3 cellular contexts compared by ENCODE assay signal in genomic region chr12:31855427-31855826, GRCh38.
TF ChIP-seq lines count a peak whose summit lies in the region.

No MANE protein-coding gene starts in this region.

TF ChIP-seq in liver, 16 proteins besides CTCF, POLR2A, EP300 and RAD21:
- TF ChIP-seq FOXA1 (IDR thresholded peaks at IDR 0.05): no peak
- peak; percentile 27 for TF ChIP-seq NR2F2 (IDR thresholded peaks at IDR 0.05)
- peak; percentile 62 for TF ChIP-seq SP1 (IDR thresholded peaks at IDR 0.05)
- no peak for TF ChIP-seq REST (IDR thresholded peaks at IDR 0.05)
- TF ChIP-seq FOXA2 (IDR thresholded peaks at IDR 0.05): no peak
- TF ChIP-seq HNF4A (conservative IDR thresholded peaks at IDR 0.05): peak; percentile 61 to 76
- TF ChIP-seq, protein P1, sequence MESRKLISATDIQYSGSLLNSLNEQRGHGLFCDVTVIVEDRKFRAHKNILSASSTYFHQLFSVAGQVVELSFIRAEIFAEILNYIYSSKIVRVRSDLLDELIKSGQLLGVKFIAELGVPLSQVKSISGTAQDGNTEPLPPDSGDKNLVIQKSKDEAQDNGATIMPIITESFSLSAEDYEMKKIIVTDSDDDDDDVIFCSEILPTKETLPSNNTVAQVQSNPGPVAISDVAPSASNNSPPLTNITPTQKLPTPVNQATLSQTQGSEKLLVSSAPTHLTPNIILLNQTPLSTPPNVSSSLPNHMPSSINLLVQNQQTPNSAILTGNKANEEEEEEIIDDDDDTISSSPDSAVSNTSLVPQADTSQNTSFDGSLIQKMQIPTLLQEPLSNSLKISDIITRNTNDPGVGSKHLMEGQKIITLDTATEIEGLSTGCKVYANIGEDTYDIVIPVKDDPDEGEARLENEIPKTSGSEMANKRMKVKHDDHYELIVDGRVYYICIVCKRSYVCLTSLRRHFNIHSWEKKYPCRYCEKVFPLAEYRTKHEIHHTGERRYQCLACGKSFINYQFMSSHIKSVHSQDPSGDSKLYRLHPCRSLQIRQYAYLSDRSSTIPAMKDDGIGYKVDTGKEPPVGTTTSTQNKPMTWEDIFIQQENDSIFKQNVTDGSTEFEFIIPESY (IDR thresholded peaks at IDR 0.05): peak; percentile 38
- TF ChIP-seq HNF4G (IDR thresholded peaks at IDR 0.05): peak; percentile 18
- peak in 1 of 2 donors; percentile 74 for TF ChIP-seq JUND (IDR thresholded peaks at IDR 0.05)
- TF ChIP-seq, protein P2, sequence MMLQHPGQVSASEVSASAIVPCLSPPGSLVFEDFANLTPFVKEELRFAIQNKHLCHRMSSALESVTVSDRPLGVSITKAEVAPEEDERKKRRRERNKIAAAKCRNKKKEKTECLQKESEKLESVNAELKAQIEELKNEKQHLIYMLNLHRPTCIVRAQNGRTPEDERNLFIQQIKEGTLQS (IDR thresholded peaks at IDR 0.05): peak; percentile 16
- TF ChIP-seq, protein P3, sequence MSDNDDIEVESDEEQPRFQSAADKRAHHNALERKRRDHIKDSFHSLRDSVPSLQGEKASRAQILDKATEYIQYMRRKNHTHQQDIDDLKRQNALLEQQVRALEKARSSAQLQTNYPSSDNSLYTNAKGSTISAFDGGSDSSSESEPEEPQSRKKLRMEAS (IDR thresholded peaks at IDR 0.05): peak; percentile 13
- peak; percentile 58 to 69 for TF ChIP-seq RXRA (IDR thresholded peaks at IDR 0.05)
TF ChIP-seq in liver: peak in this region for 9.

TF ChIP-seq in HepG2, 621 proteins besides CTCF, POLR2A, EP300 and RAD21:
- TF ChIP-seq ZNF24 (IDR thresholded peaks at IDR 0.05) (no peak), THAP7 (CRISPR knock-in tag; IDR thresholded peaks at IDR 0.05) (no peak), HNRNPUL1 (IDR thresholded peaks at IDR 0.05; ENCODE audit: low read depth, low read length) (no peak), SIN3A (IDR thresholded peaks at IDR 0.05; ENCODE audit: borderline replicate concordance, low read depth, low read length) (no peak), TAF1 (CRISPR knock-in tag; IDR thresholded peaks at IDR 0.05) (no peak)

TF ChIP-seq in H1, 55 proteins besides CTCF, POLR2A, EP300 and RAD21:
- TF ChIP-seq, protein P2 (IDR thresholded peaks at IDR 0.05; ENCODE audit: insufficient read depth, low read depth, low read length): no peak
- TF ChIP-seq, protein P3 (IDR thresholded peaks at IDR 0.05): no peak
- TF ChIP-seq SAP30 (IDR thresholded peaks at IDR 0.05; ENCODE audit: insufficient read depth, insufficient replicate concordance, low read length) (no peak), EGR1 (IDR thresholded peaks at IDR 0.05; ENCODE audit: borderline replicate concordance, low read depth, low read length) (no peak), CBX5 (IDR thresholded peaks at IDR 0.05; ENCODE audit: low read depth, low read length) (no peak), BACH1 (IDR thresholded peaks at IDR 0.05; ENCODE audit: low read length) (no peak), SUZ12 (IDR thresholded peaks at IDR 0.05; ENCODE audit: low read length) (no peak), POLR2AphosphoS5 (IDR thresholded peaks at IDR 0.05; ENCODE audit: low read depth, low read length) (no peak), RFX5 (IDR thresholded peaks at IDR 0.05; ENCODE audit: borderline replicate concordance, low read depth, low read length) (no peak), ASH2L (IDR thresholded peaks at IDR 0.05; ENCODE audit: low read length) (no peak), GABPA (IDR thresholded peaks at IDR 0.05; ENCODE audit: borderline replicate concordance, insufficient read depth, low read length) (no peak), SRF (IDR thresholded peaks at IDR 0.05; ENCODE audit: low read depth, low read length) (no peak), SP2 (IDR thresholded peaks at IDR 0.05; ENCODE audit: low read length) (no peak)
TF ChIP-seq in H1: peak in this region for 0.
